Comparison of ENCODE assay signal across 21 cellular contexts in the genomic region with DNA sequence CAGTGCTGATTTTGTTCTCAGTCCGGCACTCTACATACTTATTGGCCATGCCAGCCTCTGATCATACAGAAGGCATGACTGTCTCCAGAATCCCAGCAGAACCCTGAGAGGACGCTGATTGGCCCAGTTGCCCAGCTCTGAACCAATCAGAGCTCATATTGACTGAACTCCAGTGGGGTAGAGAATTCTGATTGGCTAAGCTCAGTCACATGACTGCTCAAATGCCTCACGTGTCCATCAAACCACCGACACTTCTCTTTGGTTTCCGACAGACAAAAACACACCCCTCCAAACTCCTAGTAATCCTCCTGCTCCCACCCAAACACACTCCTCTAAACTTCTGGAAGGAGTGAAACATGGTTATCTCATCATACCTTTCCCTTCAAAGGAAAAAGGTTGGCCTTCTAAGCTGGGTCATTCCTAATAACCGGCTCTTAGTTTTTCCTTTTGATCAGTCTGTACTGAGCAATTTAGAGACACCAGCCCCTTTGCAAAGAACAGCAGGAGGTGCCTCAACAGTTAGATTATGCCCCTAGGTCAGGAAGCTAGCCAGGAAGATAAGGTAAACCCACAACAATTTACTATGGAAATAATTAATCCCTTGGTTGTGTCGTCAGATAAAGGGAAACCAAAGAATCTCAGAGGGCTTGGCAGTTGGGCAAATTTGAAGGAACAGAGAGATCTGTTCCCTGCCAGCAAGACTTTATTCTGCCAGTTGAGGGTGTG.
DNase-seq lines count a peak whose midpoint lies in the region; ATAC-seq, FAIRE-seq and TF ChIP-seq lines count a peak whose summit lies in the region.
"Had no signal": no experiment of that assay in that cellular context is flagged by ENCODE, and none has a peak within 500 bp of the region (broad histone marks: within the 10 kb centered on the region; RNA-seq: fewer than 3 reads in every experiment).

No MANE protein-coding gene starts in this region.

- CTCF ChIA-PET in WTC11 (lab: Charles Lee), result interaction anchor here (1.0 kb wide), 1 partner anchor 447 kb away, joined by 3 read pairs; no protein-coding TSS in a partner anchor
- CTCF ChIA-PET in activated CD4-positive, alpha-beta memory T cell treated with anti-CD3 and anti-CD28 coated beads, Interleukin-2, amount 10 ng/mL, durations not matched to agents 7 days and 5 days (lab: Charles Lee), result no interaction called here

- WGBS in small intestine, 3 donors, result 37 to 71% (median 58%) methylated on average over 7 of the region's 7 CpGs

- POLR2A ChIA-PET in WTC11 (lab: Charles Lee), result no interaction called here
- POLR2A ChIA-PET in activated CD4-positive, alpha-beta memory T cell treated with anti-CD3 and anti-CD28 coated beads, Interleukin-2, amount 10 ng/mL, durations not matched to agents 7 days and 5 days (lab: Charles Lee), result no interaction called here

- peaks cover 23% of the 10 kb centered on the region for H3K27me3 Mint-ChIP-seq in WTC11 (ENCODE audit: low read depth)
- peaks cover 5% of the 10 kb centered on the region for H3K27me3 Mint-ChIP-seq in activated CD4-positive, alpha-beta memory T cell treated with anti-CD3 and anti-CD28 coated beads, Interleukin-2, amount 10 ng/mL, durations not matched to agents 7 days and 5 days
- H3K27me3 Mint-ChIP-seq: activated B cell treated with CpG ODN at 0.5 μM for 24 hours had no signal

- no peak for ATAC-seq in WTC11
- ATAC-seq: gastroesophageal sphincter; SK-N-SH treated with all-trans-retinoic acid at 6 μM for 48 hours; stimulated activated naive CD8-positive, alpha-beta T cell treated with anti-CD3 and anti-CD28 coated beads, Interleukin-15, Interleukin-2, amounts not matched to agents 100 U/mL and 50 U/mL, for 24 hours had no signal

- H3K36me3 ChIP-seq in HUES48 (ENCODE audit: control insufficient read depth, insufficient read depth, low read length) (no peaks in the 10 kb centered on the region), small intestine (ENCODE audit: control insufficient read depth in 2 of 2, insufficient read depth in 2 of 2, low read length in 2 of 2) (no peaks in the 10 kb centered on the region)
- H3K36me3 ChIP-seq: cardiac muscle cell, gastroesophageal sphincter, right atrium auricular region had no signal

- peaks cover 5% of the 10 kb centered on the region for H3K9me3 Mint-ChIP-seq in WTC11
- H3K9me3 Mint-ChIP-seq in activated CD4-positive, alpha-beta memory T cell treated with anti-CD3 and anti-CD28 coated beads, Interleukin-2, amount 10 ng/mL, durations not matched to agents 7 days and 5 days, result no peaks in the 10 kb centered on the region
- H3K9me3 Mint-ChIP-seq: activated B cell treated with CpG ODN at 0.5 μM for 24 hours had no signal

- no peak overlapping the region for H3K4me3 ChIP-seq in HUES48 (ENCODE audit: low read depth, low read length)
- no peak overlapping the region for H3K4me3 ChIP-seq in small intestine (ENCODE audit: low read depth in 1 of 2, low read length in 2 of 2)
- H3K4me3 ChIP-seq: cardiac muscle cell, gastroesophageal sphincter, lung, right atrium auricular region had no signal

- no peaks in the 10 kb centered on the region for H3K9me3 ChIP-seq in HUES48 (ENCODE audit: control insufficient read depth, insufficient read depth, low read length)
- no peaks in the 10 kb centered on the region for H3K9me3 ChIP-seq in small intestine (ENCODE audit: control insufficient read depth, low read depth)
- H3K9me3 ChIP-seq: gastroesophageal sphincter, right atrium auricular region had no signal

- H3K4me1 ChIP-seq in HUES48 (ENCODE audit: control insufficient read depth, insufficient read depth, low read length) (peaks cover 24% of the 10 kb centered on the region), small intestine (ENCODE audit: control insufficient read depth in 2 of 2, insufficient read depth in 1 of 2, low read depth in 1 of 2, low read length in 1 of 2) (no peaks in the 10 kb centered on the region)
- H3K4me1 ChIP-seq: gastroesophageal sphincter, parathyroid adenoma, right atrium auricular region had no signal

- H3K27me3 ChIP-seq in HUES48 (ENCODE audit: control insufficient read depth, insufficient read depth, low read length) (peaks cover 21% of the 10 kb centered on the region), small intestine (ENCODE audit: control insufficient read depth in 2 of 2, insufficient read depth in 2 of 2, low read length in 2 of 2) (no peaks in the 10 kb centered on the region)
- H3K27me3 ChIP-seq: cardiac muscle cell, right atrium auricular region had no signal

- H3K27ac ChIP-seq in HUES48 (ENCODE audit: low read depth, low read length) (peak overlapping the region; percentile 68), small intestine (ENCODE audit: low read depth in 1 of 2, low read length in 1 of 2) (no peak overlapping the region)
- H3K27ac ChIP-seq: cardiac muscle cell, gastroesophageal sphincter, parathyroid adenoma, right atrium auricular region had no signal

- H3K4me3 Mint-ChIP-seq in WTC11, result no peak overlapping the region
- H3K4me3 Mint-ChIP-seq in activated CD4-positive, alpha-beta memory T cell treated with anti-CD3 and anti-CD28 coated beads, Interleukin-2, amount 10 ng/mL, durations not matched to agents 7 days and 5 days, result no peak overlapping the region
- H3K4me3 Mint-ChIP-seq: activated B cell treated with CpG ODN at 0.5 μM for 24 hours had no signal

- no peak for FAIRE-seq in small intestine (lab: Jason Lieb, UNC)
- FAIRE-seq: D721Med had no signal

- no peak overlapping the region for H3K27ac Mint-ChIP-seq in WTC11
- H3K27ac Mint-ChIP-seq in activated CD4-positive, alpha-beta memory T cell treated with anti-CD3 and anti-CD28 coated beads, Interleukin-2, amount 10 ng/mL, durations not matched to agents 7 days and 5 days, result no peak overlapping the region
- H3K27ac Mint-ChIP-seq: activated B cell treated with CpG ODN at 0.5 μM for 24 hours had no signal

- no peak for TF ChIP-seq CTCF in WTC11 (IDR thresholded peaks at IDR 0.05)

- peak; percentile 21 for DNase-seq in NCI-H1048 (lab: John Stamatoyannopoulos, UW)
- no peak for DNase-seq in WTC11 (ENCODE audit: low spot score)
- DNase-seq in small intestine, result peak; percentile 7
- DNase-seq in anterior cingulate cortex (lab: John Stamatoyannopoulos, UW), result no peak
- no peak for DNase-seq in NOMO-1 (lab: John Stamatoyannopoulos, UW; ENCODE audit: unreplicated experiment in 2 of 2)
- DNase-seq in activated CD4-positive, alpha-beta memory T cell treated with anti-CD3 and anti-CD28 coated beads, Interleukin-2, amount 10 ng/mL, durations not matched to agents 7 days and 5 days, result no peak
- DNase-seq: activated B cell treated with CpG ODN at 0.5 μM for 24 hours; activated naive CD4-positive, alpha-beta T cell treated with anti-CD3 and anti-CD28 coated beads, Interleukin-2, amount 50 U/mL, for 16 hours; KG1; NCI-H187; NCI-H748 treated with DMSO at 0.1 percent for 48 hours; stimulated activated naive CD8-positive, alpha-beta T cell treated with anti-CD3 and anti-CD28 coated beads, Interleukin-15, Interleukin-2, amounts not matched to agents 100 U/mL and 50 U/mL, for 24 hours; T-helper 2 cell had no signal

- H3K9ac ChIP-seq in HUES48 (ENCODE audit: low read depth, low read length), result no peak overlapping the region
- H3K9ac ChIP-seq: parathyroid adenoma had no signal

- no peaks in the 10 kb centered on the region for H3K36me3 Mint-ChIP-seq in WTC11
- H3K36me3 Mint-ChIP-seq in activated CD4-positive, alpha-beta memory T cell treated with anti-CD3 and anti-CD28 coated beads, Interleukin-2, amount 10 ng/mL, durations not matched to agents 7 days and 5 days (ENCODE audit: low read depth), result no peaks in the 10 kb centered on the region

- peaks cover 39% of the 10 kb centered on the region for H3K4me1 Mint-ChIP-seq in WTC11
- no peaks in the 10 kb centered on the region for H3K4me1 Mint-ChIP-seq in activated CD4-positive, alpha-beta memory T cell treated with anti-CD3 and anti-CD28 coated beads, Interleukin-2, amount 10 ng/mL, durations not matched to agents 7 days and 5 days

TF ChIP-seq in WTC11, 78 proteins besides CTCF, POLR2A, EP300 and RAD21 (continues in another document):
- TF ChIP-seq USF2 (CRISPR knock-in tag; IDR thresholded peaks at IDR 0.05) (peak; percentile 75), AFF4 (CRISPR knock-in tag; IDR thresholded peaks at IDR 0.05; ENCODE audit: borderline replicate concordance) (no peak)

Comparison
In these comparisons a context has a peak if more than half of its experiments do, and no peak if none do; other contexts are left out.
1. DNase-seq: peak in NCI-H1048 (single experiment) and small intestine (single experiment); none in WTC11 (single experiment), anterior cingulate cortex (0 of 58), NOMO-1 (0 of 2) and activated CD4-positive, alpha-beta memory T cell treated with anti-CD3 and anti-CD28 coated beads, Interleukin-2, amount 10 ng/mL, durations not matched to agents 7 days and 5 days (single experiment).